ENCODE assay signal across 13 cellular contexts in genomic region chr7:74059681-74060588, GRCh38. TPM values are rescaled to one million over a fixed set of nuclear protein-coding genes. Genes with fewer than 3 reads are reported as not detected.
DNase-seq lines count a peak whose midpoint lies in the region; ATAC-seq lines count a peak whose summit lies in the region.
"Had no signal": no experiment of that assay in that cellular context is flagged by ENCODE, and none has a peak within 500 bp of the region (broad histone marks: within the 10 kb centered on the region; RNA-seq: fewer than 3 reads in every experiment).

No MANE protein-coding gene starts in this region.

- no peaks in the 10 kb centered on the region for H3K9me3 Mint-ChIP-seq in effector memory CD8-positive, alpha-beta T cell
- no peaks in the 10 kb centered on the region for H3K9me3 Mint-ChIP-seq in activated CD8-positive, alpha-beta memory T cell treated with anti-CD3 and anti-CD28 coated beads, Interleukin-2, amount 10 ng/mL, durations not matched to agents 7 days and 5 days (ENCODE audit: low read depth)
- H3K9me3 Mint-ChIP-seq: activated CD4-positive, alpha-beta memory T cell treated with anti-CD3 and anti-CD28 coated beads, Interleukin-2, amount 10 ng/mL, durations not matched to agents 7 days and 5 days had no signal

- H3K4me1 Mint-ChIP-seq in effector memory CD8-positive, alpha-beta T cell (ENCODE audit: low read depth in 2 of 2) = peaks cover 8 to 10% of the 10 kb centered on the region in 2 donors
- H3K4me1 Mint-ChIP-seq in activated CD8-positive, alpha-beta memory T cell treated with anti-CD3 and anti-CD28 coated beads, Interleukin-2, amount 10 ng/mL, durations not matched to agents 7 days and 5 days = peaks cover 9% of the 10 kb centered on the region

- H3K36me3 Mint-ChIP-seq in effector memory CD8-positive, alpha-beta T cell (ENCODE audit: insufficient read depth) = peaks cover 10% of the 10 kb centered on the region
- no peaks in the 10 kb centered on the region for H3K36me3 Mint-ChIP-seq in activated CD8-positive, alpha-beta memory T cell treated with anti-CD3 and anti-CD28 coated beads, Interleukin-2, amount 10 ng/mL, durations not matched to agents 7 days and 5 days

- H3K4me3 Mint-ChIP-seq in effector memory CD8-positive, alpha-beta T cell = no peak overlapping the region
- no peak overlapping the region for H3K4me3 Mint-ChIP-seq in activated CD8-positive, alpha-beta memory T cell treated with anti-CD3 and anti-CD28 coated beads, Interleukin-2, amount 10 ng/mL, durations not matched to agents 7 days and 5 days
- H3K4me3 Mint-ChIP-seq: activated CD4-positive, alpha-beta memory T cell treated with anti-CD3 and anti-CD28 coated beads, Interleukin-2, amount 10 ng/mL, durations not matched to agents 7 days and 5 days; B cell had no signal

- peak overlapping the region; percentile 100 for H3K27ac Mint-ChIP-seq in effector memory CD8-positive, alpha-beta T cell
- no peak overlapping the region for H3K27ac Mint-ChIP-seq in activated CD8-positive, alpha-beta memory T cell treated with anti-CD3 and anti-CD28 coated beads, Interleukin-2, amount 10 ng/mL, durations not matched to agents 7 days and 5 days
- H3K27ac Mint-ChIP-seq: activated CD4-positive, alpha-beta memory T cell treated with anti-CD3 and anti-CD28 coated beads, Interleukin-2, amount 10 ng/mL, durations not matched to agents 7 days and 5 days; B cell had no signal

- ATAC-seq in effector memory CD8-positive, alpha-beta T cell (replicated peaks) = no peak
- ATAC-seq in activated CD8-positive, alpha-beta memory T cell treated with anti-CD3 and anti-CD28 coated beads, Interleukin-2, amount 10 ng/mL, durations not matched to agents 7 days and 5 days = no peak
- ATAC-seq: heart left ventricle had no signal

- peaks cover 9 to 16% of the 10 kb centered on the region in 2 donors for H3K27me3 Mint-ChIP-seq in effector memory CD8-positive, alpha-beta T cell
- H3K27me3 Mint-ChIP-seq in activated CD8-positive, alpha-beta memory T cell treated with anti-CD3 and anti-CD28 coated beads, Interleukin-2, amount 10 ng/mL, durations not matched to agents 7 days and 5 days = peaks cover 10% of the 10 kb centered on the region

- DNase-seq in AG20443 (ENCODE audit: low spot score) = peak; percentile 9
- DNase-seq in NCI-H2029 treated with DMSO at 0.1 percent for 48 hours (lab: John Stamatoyannopoulos, UW) = peak; percentile 71
- no peak for DNase-seq in effector memory CD8-positive, alpha-beta T cell
- DNase-seq in mucosa of gallbladder (ENCODE audit: low spot score) = peak; percentile 91
- DNase-seq in activated CD8-positive, alpha-beta memory T cell treated with anti-CD3 and anti-CD28 coated beads, Interleukin-2, amount 10 ng/mL, durations not matched to agents 7 days and 5 days = no peak
- no peak for DNase-seq in pons (ENCODE audit: low spot score)
- DNase-seq in activated T-cell treated with anti-CD3 and anti-CD28 coated beads for 4 hours = no peak
- no peak for DNase-seq in activated naive CD4-positive, alpha-beta T cell treated with Interleukin-2 at 50 U/mL for 16 hours
- DNase-seq: activated CD4-positive, alpha-beta memory T cell treated with anti-CD3 and anti-CD28 coated beads, Interleukin-2, amount 10 ng/mL, durations not matched to agents 7 days and 5 days; NCI-H1694; SJCRH30 had no signal

- CTCF ChIA-PET in activated CD8-positive, alpha-beta memory T cell treated with anti-CD3 and anti-CD28 coated beads, Interleukin-2, amount 10 ng/mL, durations not matched to agents 7 days and 5 days (lab: Charles Lee) = interaction anchor here (1.4 to 2.7 kb wide), 3 partner anchors 8 to 334 kb away, joined by 4 to 15 read pairs (median 4); no protein-coding TSS in a partner anchor

RNA-seq across cellular contexts. Expression of gene LIMK1, which starts 23.7 kb away (rescaled TPM):
- 26.9 TPM for total RNA-seq in mucosa of gallbladder
- 10 to 100 TPM; 44.8 to 49.5 TPM for total RNA-seq in activated CD8-positive, alpha-beta memory T cell treated with anti-CD3 and anti-CD28 coated beads, Interleukin-2, amount 10 ng/mL, durations not matched to agents 7 days and 5 days

RNA-seq across cellular contexts. Expression of gene ELN, which starts 32.0 kb away (rescaled TPM):
- total RNA-seq in mucosa of gallbladder = 70.3 TPM
- not detected for total RNA-seq in activated CD8-positive, alpha-beta memory T cell treated with anti-CD3 and anti-CD28 coated beads, Interleukin-2, amount 10 ng/mL, durations not matched to agents 7 days and 5 days
- total RNA-seq: activated CD4-positive, alpha-beta memory T cell treated with anti-CD3 and anti-CD28 coated beads, Interleukin-2, amount 10 ng/mL, durations not matched to agents 7 days and 5 days; B cell had no signal

Comparison
In these comparisons a context has a peak if more than half of its experiments do, and no peak if none do; other contexts are left out.
1. DNase-seq: peak in AG20443 (single experiment), NCI-H2029 treated with DMSO at 0.1 percent for 48 hours (single experiment) and mucosa of gallbladder (single experiment); none in effector memory CD8-positive, alpha-beta T cell (0 of 3), activated CD8-positive, alpha-beta memory T cell treated with anti-CD3 and anti-CD28 coated beads, Interleukin-2, amount 10 ng/mL, durations not matched to agents 7 days and 5 days (single experiment), pons (single experiment), activated T-cell treated with anti-CD3 and anti-CD28 coated beads for 4 hours (single experiment) and activated naive CD4-positive, alpha-beta T cell treated with Interleukin-2 at 50 U/mL for 16 hours (single experiment).
2. RNA of gene ELN, which starts 32.0 kb away (total RNA-seq): 70.3 TPM in mucosa of gallbladder (single experiment); not detected in activated CD8-positive, alpha-beta memory T cell treated with anti-CD3 and anti-CD28 coated beads, Interleukin-2, amount 10 ng/mL, durations not matched to agents 7 days and 5 days; every median in the first group is over 10 times any median in the second.